Comparison of ENCODE assay signal across 20 cellular contexts in the genomic region with DNA sequence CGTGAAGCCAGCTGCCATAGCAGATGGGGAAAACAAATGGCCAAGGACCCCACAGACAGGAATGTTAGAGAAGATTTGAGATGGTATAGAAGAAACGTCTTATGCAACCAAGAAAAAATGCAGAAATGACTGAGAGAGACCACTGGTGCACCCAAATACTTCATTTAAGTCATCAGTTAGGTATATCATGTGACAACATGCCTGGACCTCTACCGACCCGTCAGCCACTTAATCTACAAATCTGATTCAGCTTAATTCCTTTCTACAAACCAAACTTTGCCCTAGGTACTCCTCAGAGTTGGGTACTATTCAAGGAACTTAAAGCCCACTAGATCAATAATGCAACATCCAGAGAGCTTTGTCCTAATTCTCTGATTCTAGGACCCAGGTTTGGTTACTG.
"Had no signal": no experiment of that assay in that cellular context is flagged by ENCODE, and none has a peak within 500 bp of the region (broad histone marks: within the 10 kb centered on the region; RNA-seq: fewer than 3 reads in every experiment).

No MANE protein-coding gene starts in this region.

- H3K9ac ChIP-seq: KMS-11 had no signal

- FAIRE-seq: HepG2 had no signal

- ATAC-seq: HepG2, Panc1, SK-N-SH treated with all-trans-retinoic acid at 6 μM for 48 hours had no signal

- DNase-seq: IMR-90, Kasumi-1, MM.1S, NCI-H1092 treated with DMSO at 0.1 percent for 48 hours, NCI-H1436, NCI-H187, NCI-H2029, NCI-H2081 treated with DMSO at 0.1 percent for 48 hours, NCI-H2171, NCI-H226, NCI-H446, NCI-H510A, NCI-H69, NCI-H774, SHP77 had no signal

- H3K27ac ChIP-seq: KMS-11, RWPE1 had no signal

- H3K4me2 ChIP-seq: KMS-11 had no signal
